Comparison of ENCODE assay signal across 8 cellular contexts in the genomic region with DNA sequence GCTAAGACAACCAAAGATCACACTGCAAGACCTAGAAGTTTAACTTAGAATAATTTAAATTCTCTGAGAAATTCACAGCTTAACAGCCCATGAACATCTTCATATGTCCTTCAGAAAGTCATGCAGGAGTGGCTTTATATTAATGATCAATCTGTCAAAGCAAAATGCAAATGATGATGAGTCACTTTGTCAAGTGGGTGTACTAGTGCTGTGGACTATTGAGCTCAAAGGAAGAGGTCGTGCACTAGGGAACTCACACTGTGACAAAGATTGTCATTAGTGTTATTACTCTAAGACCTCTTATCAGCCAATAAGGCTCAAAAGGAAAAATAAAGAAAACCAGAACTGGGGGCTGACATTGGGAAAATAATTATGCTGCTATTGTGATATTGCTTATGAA.
DNase-seq lines count a peak whose midpoint lies in the region; ATAC-seq and TF ChIP-seq lines count a peak whose summit lies in the region.
"Not testable (repeated sequence)": the region's sequence is repeated elsewhere in the genome, so short reads cannot be mapped to it uniquely, and the experiment has no call there.

No MANE protein-coding gene starts in this region.

- not testable (repeated sequence) for H3K4me3 Mint-ChIP-seq in activated CD4-positive, alpha-beta T cell treated with anti-CD3 and anti-CD28 coated beads, Interleukin-2, amount 10 ng/mL, durations not matched to agents 24 days and 14 days

- DNase-seq in activated CD4-positive, alpha-beta T cell treated with anti-CD3 and anti-CD28 coated beads, Interleukin-2, amount 10 ng/mL, durations not matched to agents 24 days and 14 days: peak; percentile 12

- intact Hi-C loops in activated CD4-positive, alpha-beta T cell treated with anti-CD3 and anti-CD28 coated beads, Interleukin-2, amount 10 ng/mL, durations not matched to agents 24 days and 14 days (cut with micrococcal nuclease): not testable (repeated sequence)

- H3K9me3 Mint-ChIP-seq in activated CD4-positive, alpha-beta T cell treated with anti-CD3 and anti-CD28 coated beads, Interleukin-2, amount 10 ng/mL, durations not matched to agents 24 days and 14 days: not testable (repeated sequence)

- H3K36me3 Mint-ChIP-seq in activated CD4-positive, alpha-beta T cell treated with anti-CD3 and anti-CD28 coated beads, Interleukin-2, amount 10 ng/mL, durations not matched to agents 24 days and 14 days (ENCODE audit: low read depth): not testable (repeated sequence)

- not testable (repeated sequence) for TF ChIP-seq POLR2A in GM18505 (IDR thresholded peaks at IDR 0.05; ENCODE audit: borderline replicate concordance, extremely low read depth, insufficient read depth, insufficient read length)

- peak; percentile 53 for ATAC-seq in GM18505 (IDR thresholded peaks at IDR 0.05; ENCODE audit: unreplicated experiment)
- ATAC-seq in GM18867 (IDR thresholded peaks at IDR 0.05; ENCODE audit: unreplicated experiment): peak; percentile 48
- ATAC-seq in GM19397 (IDR thresholded peaks at IDR 0.05; ENCODE audit: unreplicated experiment): peak; percentile 82
- ATAC-seq in GM21619 (IDR thresholded peaks at IDR 0.05; ENCODE audit: unreplicated experiment): peak; percentile 89
- ATAC-seq in HG02981 (IDR thresholded peaks at IDR 0.05; ENCODE audit: unreplicated experiment): peak; percentile 91
- peak; percentile 82 for ATAC-seq in HG03139 (IDR thresholded peaks at IDR 0.05; ENCODE audit: unreplicated experiment)
- peak; percentile 90 for ATAC-seq in HG03378 (IDR thresholded peaks at IDR 0.05; ENCODE audit: unreplicated experiment)

- not testable (repeated sequence) for H3K27me3 Mint-ChIP-seq in activated CD4-positive, alpha-beta T cell treated with anti-CD3 and anti-CD28 coated beads, Interleukin-2, amount 10 ng/mL, durations not matched to agents 24 days and 14 days

- not testable (repeated sequence) for H3K4me1 Mint-ChIP-seq in activated CD4-positive, alpha-beta T cell treated with anti-CD3 and anti-CD28 coated beads, Interleukin-2, amount 10 ng/mL, durations not matched to agents 24 days and 14 days

- not testable (repeated sequence) for H3K27ac Mint-ChIP-seq in activated CD4-positive, alpha-beta T cell treated with anti-CD3 and anti-CD28 coated beads, Interleukin-2, amount 10 ng/mL, durations not matched to agents 24 days and 14 days

Comparison
In these comparisons a context has a peak if more than half of its experiments do, and no peak if none do; other contexts are left out.
1. Peak in every context shown above with its lines: DNase-seq and ATAC-seq.